In the genomic region with DNA sequence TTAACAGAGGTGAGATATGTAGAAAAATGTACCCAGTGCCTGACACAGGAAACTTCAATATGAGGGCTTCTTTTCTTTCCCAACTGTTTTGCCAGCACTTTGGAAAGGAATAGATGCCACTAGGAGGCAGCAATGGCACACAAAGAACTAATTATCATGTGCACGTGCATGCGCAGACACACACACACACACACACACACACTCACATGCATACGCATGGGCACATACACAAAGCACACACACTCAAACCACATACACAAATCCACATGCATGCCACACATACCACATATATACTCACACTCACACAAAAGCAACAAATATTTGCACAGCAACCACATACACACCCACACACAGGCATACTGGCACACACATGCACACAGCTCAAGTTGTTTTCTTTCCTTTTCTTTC, we compare ENCODE assay signal across 1 cellular context.
TF ChIP-seq lines count a peak whose summit lies in the region.

No MANE protein-coding gene starts in this region.

TF ChIP-seq in PFSK-1, 5 proteins besides CTCF, POLR2A, EP300 and RAD21 (continued from another document):
- TF ChIP-seq, protein P1, sequence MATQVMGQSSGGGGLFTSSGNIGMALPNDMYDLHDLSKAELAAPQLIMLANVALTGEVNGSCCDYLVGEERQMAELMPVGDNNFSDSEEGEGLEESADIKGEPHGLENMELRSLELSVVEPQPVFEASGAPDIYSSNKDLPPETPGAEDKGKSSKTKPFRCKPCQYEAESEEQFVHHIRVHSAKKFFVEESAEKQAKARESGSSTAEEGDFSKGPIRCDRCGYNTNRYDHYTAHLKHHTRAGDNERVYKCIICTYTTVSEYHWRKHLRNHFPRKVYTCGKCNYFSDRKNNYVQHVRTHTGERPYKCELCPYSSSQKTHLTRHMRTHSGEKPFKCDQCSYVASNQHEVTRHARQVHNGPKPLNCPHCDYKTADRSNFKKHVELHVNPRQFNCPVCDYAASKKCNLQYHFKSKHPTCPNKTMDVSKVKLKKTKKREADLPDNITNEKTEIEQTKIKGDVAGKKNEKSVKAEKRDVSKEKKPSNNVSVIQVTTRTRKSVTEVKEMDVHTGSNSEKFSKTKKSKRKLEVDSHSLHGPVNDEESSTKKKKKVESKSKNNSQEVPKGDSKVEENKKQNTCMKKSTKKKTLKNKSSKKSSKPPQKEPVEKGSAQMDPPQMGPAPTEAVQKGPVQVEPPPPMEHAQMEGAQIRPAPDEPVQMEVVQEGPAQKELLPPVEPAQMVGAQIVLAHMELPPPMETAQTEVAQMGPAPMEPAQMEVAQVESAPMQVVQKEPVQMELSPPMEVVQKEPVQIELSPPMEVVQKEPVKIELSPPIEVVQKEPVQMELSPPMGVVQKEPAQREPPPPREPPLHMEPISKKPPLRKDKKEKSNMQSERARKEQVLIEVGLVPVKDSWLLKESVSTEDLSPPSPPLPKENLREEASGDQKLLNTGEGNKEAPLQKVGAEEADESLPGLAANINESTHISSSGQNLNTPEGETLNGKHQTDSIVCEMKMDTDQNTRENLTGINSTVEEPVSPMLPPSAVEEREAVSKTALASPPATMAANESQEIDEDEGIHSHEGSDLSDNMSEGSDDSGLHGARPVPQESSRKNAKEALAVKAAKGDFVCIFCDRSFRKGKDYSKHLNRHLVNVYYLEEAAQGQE (IDR thresholded peaks at IDR 0.05; ENCODE audit: insufficient read depth in 1 of 2, low read depth in 2 of 2, low read length in 2 of 2), result no peak
- no peak for TF ChIP-seq TAF1 (IDR thresholded peaks at IDR 0.05; ENCODE audit: borderline replicate concordance, insufficient read depth, low read length)
